Comparison of ENCODE assay signal across 1 cellular context in the genomic region with DNA sequence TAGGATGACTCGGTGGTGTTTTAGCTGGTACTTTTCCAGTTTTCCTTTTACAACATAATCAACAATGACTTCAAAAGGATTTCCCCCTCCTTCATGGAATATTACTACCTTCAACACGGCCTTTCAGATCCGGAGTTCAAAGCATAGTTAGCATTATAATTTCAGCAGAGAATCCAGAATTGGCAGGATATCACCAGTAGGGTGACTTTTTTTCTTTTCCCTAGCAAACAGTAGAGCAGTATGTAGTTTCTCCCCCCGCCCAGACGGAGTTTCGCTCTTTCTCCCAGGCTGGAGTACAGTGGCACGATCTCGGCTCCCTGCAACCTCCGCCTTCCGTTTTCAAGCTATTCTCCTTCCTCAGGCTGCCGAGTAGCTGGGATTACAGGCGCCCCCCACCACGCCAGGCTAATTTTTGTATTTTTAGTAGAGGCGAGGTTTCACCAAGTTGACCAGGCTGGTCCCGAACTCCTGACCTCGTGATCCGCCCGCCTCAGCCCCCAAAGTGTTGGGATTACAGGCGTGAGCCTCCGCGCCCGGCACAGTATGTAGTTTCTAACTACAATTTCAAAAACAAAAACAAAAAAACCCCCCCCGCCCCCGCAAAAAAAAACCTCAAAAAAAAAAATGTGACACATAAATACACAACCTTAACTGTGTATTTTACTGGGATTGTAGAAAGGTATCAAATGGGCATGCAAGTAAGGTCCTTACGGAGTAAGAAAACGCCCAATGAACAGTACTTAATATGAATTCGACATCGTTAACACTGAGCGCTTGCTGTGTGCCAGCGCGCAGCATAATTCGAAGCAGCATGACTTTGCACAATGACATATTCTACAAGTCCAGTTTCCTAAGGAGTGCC.
A peak's percentile ranks its signal among the peaks of the same experiment; 100 is the strongest.
TF ChIP-seq lines count a peak whose summit lies in the region.

No MANE protein-coding gene starts in this region.

TF ChIP-seq in HepG2, 621 proteins besides CTCF, POLR2A, EP300 and RAD21 (continued from another document and continues in another):
- TF ChIP-seq, protein P1, sequence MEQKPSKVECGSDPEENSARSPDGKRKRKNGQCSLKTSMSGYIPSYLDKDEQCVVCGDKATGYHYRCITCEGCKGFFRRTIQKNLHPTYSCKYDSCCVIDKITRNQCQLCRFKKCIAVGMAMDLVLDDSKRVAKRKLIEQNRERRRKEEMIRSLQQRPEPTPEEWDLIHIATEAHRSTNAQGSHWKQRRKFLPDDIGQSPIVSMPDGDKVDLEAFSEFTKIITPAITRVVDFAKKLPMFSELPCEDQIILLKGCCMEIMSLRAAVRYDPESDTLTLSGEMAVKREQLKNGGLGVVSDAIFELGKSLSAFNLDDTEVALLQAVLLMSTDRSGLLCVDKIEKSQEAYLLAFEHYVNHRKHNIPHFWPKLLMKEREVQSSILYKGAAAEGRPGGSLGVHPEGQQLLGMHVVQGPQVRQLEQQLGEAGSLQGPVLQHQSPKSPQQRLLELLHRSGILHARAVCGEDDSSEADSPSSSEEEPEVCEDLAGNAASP (CRISPR knock-in tag; IDR thresholded peaks at IDR 0.05; ENCODE audit: borderline replicate concordance), result peak; percentile 50; the same call in 1 of the 2 replicates
- TF ChIP-seq ZMYM2 (CRISPR knock-in tag; IDR thresholded peaks at IDR 0.05), result peak; percentile 43; the same call in 1 of the 2 replicates
- TF ChIP-seq, protein P2, sequence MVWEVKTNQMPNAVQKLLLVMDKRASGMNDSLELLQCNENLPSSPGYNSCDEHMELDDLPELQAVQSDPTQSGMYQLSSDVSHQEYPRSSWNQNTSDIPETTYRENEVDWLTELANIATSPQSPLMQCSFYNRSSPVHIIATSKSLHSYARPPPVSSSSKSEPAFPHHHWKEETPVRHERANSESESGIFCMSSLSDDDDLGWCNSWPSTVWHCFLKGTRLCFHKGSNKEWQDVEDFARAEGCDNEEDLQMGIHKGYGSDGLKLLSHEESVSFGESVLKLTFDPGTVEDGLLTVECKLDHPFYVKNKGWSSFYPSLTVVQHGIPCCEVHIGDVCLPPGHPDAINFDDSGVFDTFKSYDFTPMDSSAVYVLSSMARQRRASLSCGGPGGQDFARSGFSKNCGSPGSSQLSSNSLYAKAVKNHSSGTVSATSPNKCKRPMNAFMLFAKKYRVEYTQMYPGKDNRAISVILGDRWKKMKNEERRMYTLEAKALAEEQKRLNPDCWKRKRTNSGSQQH (CRISPR knock-in tag; IDR thresholded peaks at IDR 0.05; ENCODE audit: low read depth), result peak; percentile 8; the same call in 1 of the 2 replicates
- 0 out of 2 replicates have a peak, but pooled peaks have one; percentile 35 for TF ChIP-seq ZKSCAN1 (IDR thresholded peaks at IDR 0.05; ENCODE audit: low read length)
- TF ChIP-seq, protein P3, sequence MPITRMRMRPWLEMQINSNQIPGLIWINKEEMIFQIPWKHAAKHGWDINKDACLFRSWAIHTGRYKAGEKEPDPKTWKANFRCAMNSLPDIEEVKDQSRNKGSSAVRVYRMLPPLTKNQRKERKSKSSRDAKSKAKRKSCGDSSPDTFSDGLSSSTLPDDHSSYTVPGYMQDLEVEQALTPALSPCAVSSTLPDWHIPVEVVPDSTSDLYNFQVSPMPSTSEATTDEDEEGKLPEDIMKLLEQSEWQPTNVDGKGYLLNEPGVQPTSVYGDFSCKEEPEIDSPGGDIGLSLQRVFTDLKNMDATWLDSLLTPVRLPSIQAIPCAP (CRISPR knock-in tag; IDR thresholded peaks at IDR 0.05; ENCODE audit: low read depth), result no peak
- TF ChIP-seq, protein P4, sequence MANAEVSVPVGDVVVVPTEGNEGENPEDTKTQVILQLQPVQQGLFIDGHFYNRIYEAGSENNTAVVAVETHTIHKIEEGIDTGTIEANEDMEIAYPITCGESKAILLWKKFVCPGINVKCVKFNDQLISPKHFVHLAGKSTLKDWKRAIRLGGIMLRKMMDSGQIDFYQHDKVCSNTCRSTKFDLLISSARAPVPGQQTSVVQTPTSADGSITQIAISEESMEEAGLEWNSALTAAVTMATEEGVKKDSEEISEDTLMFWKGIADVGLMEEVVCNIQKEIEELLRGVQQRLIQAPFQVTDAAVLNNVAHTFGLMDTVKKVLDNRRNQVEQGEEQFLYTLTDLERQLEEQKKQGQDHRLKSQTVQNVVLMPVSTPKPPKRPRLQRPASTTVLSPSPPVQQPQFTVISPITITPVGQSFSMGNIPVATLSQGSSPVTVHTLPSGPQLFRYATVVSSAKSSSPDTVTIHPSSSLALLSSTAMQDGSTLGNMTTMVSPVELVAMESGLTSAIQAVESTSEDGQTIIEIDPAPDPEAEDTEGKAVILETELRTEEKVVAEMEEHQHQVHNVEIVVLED (CRISPR knock-in tag; IDR thresholded peaks at IDR 0.05; ENCODE audit: borderline replicate concordance), result no peak
- peak; percentile 9; the same call in 1 of the 2 replicates for TF ChIP-seq ZMAT3 (CRISPR knock-in tag; conservative IDR thresholded peaks at IDR 0.05)
- no peak for TF ChIP-seq ZNF468 (CRISPR knock-in tag; IDR thresholded peaks at IDR 0.05)
- TF ChIP-seq, protein P5, sequence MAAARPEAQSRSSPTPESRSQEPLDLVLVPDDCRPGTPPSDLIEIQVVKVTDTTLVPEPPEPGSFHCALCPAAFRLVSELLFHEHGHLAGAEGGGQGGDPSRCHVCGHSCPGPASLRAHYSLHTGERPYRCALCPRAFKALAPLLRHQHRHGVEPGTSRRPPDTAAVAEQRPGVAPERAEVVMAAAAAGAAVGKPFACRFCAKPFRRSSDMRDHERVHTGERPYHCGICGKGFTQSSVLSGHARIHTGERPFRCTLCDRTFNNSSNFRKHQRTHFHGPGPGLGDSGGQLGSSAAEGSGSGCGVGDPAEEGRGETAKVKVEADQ (CRISPR knock-in tag; IDR thresholded peaks at IDR 0.05; ENCODE audit: borderline replicate concordance), result no peak
- TF ChIP-seq, protein P6, sequence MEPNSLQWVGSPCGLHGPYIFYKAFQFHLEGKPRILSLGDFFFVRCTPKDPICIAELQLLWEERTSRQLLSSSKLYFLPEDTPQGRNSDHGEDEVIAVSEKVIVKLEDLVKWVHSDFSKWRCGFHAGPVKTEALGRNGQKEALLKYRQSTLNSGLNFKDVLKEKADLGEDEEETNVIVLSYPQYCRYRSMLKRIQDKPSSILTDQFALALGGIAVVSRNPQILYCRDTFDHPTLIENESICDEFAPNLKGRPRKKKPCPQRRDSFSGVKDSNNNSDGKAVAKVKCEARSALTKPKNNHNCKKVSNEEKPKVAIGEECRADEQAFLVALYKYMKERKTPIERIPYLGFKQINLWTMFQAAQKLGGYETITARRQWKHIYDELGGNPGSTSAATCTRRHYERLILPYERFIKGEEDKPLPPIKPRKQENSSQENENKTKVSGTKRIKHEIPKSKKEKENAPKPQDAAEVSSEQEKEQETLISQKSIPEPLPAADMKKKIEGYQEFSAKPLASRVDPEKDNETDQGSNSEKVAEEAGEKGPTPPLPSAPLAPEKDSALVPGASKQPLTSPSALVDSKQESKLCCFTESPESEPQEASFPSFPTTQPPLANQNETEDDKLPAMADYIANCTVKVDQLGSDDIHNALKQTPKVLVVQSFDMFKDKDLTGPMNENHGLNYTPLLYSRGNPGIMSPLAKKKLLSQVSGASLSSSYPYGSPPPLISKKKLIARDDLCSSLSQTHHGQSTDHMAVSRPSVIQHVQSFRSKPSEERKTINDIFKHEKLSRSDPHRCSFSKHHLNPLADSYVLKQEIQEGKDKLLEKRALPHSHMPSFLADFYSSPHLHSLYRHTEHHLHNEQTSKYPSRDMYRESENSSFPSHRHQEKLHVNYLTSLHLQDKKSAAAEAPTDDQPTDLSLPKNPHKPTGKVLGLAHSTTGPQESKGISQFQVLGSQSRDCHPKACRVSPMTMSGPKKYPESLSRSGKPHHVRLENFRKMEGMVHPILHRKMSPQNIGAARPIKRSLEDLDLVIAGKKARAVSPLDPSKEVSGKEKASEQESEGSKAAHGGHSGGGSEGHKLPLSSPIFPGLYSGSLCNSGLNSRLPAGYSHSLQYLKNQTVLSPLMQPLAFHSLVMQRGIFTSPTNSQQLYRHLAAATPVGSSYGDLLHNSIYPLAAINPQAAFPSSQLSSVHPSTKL (CRISPR knock-in tag; IDR thresholded peaks at IDR 0.05), result peak; percentile 76
- no peak for TF ChIP-seq SIN3A (IDR thresholded peaks at IDR 0.05; ENCODE audit: borderline replicate concordance, low read depth, low read length)
- no peak for TF ChIP-seq HMG20B (CRISPR knock-in tag; conservative IDR thresholded peaks at IDR 0.05)
- TF ChIP-seq NFE2 (CRISPR knock-in tag; IDR thresholded peaks at IDR 0.05), result 0 out of 2 replicates have a peak, but pooled peaks have one; percentile 38
- no peak for TF ChIP-seq CBFB (CRISPR knock-in tag; IDR thresholded peaks at IDR 0.05)
- no peak for TF ChIP-seq ZNF33A (CRISPR knock-in tag; IDR thresholded peaks at IDR 0.05; ENCODE audit: borderline replicate concordance)
- TF ChIP-seq MLLT10 (CRISPR knock-in tag; IDR thresholded peaks at IDR 0.05), result no peak
- no peak for TF ChIP-seq ZSCAN9 (CRISPR knock-in tag; IDR thresholded peaks at IDR 0.05; ENCODE audit: borderline replicate concordance)
- TF ChIP-seq, protein P7, sequence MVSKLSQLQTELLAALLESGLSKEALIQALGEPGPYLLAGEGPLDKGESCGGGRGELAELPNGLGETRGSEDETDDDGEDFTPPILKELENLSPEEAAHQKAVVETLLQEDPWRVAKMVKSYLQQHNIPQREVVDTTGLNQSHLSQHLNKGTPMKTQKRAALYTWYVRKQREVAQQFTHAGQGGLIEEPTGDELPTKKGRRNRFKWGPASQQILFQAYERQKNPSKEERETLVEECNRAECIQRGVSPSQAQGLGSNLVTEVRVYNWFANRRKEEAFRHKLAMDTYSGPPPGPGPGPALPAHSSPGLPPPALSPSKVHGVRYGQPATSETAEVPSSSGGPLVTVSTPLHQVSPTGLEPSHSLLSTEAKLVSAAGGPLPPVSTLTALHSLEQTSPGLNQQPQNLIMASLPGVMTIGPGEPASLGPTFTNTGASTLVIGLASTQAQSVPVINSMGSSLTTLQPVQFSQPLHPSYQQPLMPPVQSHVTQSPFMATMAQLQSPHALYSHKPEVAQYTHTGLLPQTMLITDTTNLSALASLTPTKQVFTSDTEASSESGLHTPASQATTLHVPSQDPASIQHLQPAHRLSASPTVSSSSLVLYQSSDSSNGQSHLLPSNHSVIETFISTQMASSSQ (IDR thresholded peaks at IDR 0.05; ENCODE audit: low read depth), result no peak
- TF ChIP-seq, protein P7 (CRISPR knock-in tag; IDR thresholded peaks at IDR 0.05; ENCODE audit: borderline replicate concordance), result no peak; the same call in 1 of the 2 replicates
- TF ChIP-seq JUND (CRISPR knock-in tag; IDR thresholded peaks at IDR 0.05), result no peak
- TF ChIP-seq ZBTB3 (CRISPR knock-in tag; IDR thresholded peaks at IDR 0.05; ENCODE audit: borderline replicate concordance, low read depth), result no peak
- no peak for TF ChIP-seq SUZ12 (IDR thresholded peaks at IDR 0.05; ENCODE audit: low read depth, low read length)
- TF ChIP-seq TBL1XR1 (IDR thresholded peaks at IDR 0.05; ENCODE audit: borderline replicate concordance, low read length, partially characterized antibody), result no peak
- TF ChIP-seq TOPORS (CRISPR knock-in tag; IDR thresholded peaks at IDR 0.05), result no peak
- TF ChIP-seq, protein P8, sequence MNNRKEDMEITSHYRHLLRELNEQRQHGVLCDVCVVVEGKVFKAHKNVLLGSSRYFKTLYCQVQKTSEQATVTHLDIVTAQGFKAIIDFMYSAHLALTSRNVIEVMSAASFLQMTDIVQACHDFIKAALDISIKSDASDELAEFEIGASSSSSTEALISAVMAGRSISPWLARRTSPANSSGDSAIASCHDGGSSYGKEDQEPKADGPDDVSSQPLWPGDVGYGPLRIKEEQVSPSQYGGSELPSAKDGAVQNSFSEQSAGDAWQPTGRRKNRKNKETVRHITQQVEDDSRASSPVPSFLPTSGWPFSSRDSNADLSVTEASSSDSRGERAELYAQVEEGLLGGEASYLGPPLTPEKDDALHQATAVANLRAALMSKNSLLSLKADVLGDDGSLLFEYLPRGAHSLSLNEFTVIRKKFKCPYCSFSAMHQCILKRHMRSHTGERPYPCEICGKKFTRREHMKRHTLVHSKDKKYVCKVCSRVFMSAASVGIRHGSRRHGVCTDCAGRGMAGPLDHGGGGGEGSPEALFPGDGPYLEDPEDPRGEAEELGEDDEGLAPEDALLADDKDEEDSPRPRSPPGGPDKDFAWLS (CRISPR knock-in tag; IDR thresholded peaks at IDR 0.05; ENCODE audit: borderline replicate concordance), result no peak
- no peak for TF ChIP-seq SIN3B (IDR thresholded peaks at IDR 0.05; ENCODE audit: low read length)
- TF ChIP-seq ZIK1 (CRISPR knock-in tag; IDR thresholded peaks at IDR 0.05; ENCODE audit: borderline replicate concordance, low read depth), result no peak
- TF ChIP-seq, protein P9, sequence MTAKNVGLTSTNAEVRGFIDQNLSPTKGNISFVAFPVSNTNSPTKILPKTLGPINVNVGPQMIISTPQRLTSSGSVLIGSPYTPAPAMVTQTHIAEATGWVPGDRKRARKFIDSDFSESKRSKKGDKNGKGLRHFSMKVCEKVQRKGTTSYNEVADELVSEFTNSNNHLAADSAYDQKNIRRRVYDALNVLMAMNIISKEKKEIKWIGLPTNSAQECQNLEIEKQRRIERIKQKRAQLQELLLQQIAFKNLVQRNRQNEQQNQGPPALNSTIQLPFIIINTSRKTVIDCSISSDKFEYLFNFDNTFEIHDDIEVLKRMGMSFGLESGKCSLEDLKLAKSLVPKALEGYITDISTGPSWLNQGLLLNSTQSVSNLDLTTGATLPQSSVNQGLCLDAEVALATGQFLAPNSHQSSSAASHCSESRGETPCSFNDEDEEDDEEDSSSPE (CRISPR knock-in tag; IDR thresholded peaks at IDR 0.05), result no peak
- TF ChIP-seq DNMT3B (CRISPR knock-in tag; conservative IDR thresholded peaks at IDR 0.05), result 0 out of 2 replicates have a peak, but pooled peaks have one; percentile 21
- TF ChIP-seq ZBTB42 (CRISPR knock-in tag; IDR thresholded peaks at IDR 0.05), result no peak
- TF ChIP-seq HDAC6 (IDR thresholded peaks at IDR 0.05; ENCODE audit: low read depth, low read length), result no peak
- no peak for TF ChIP-seq ZNF317 (CRISPR knock-in tag; IDR thresholded peaks at IDR 0.05)
- no peak for TF ChIP-seq ZBTB20 (CRISPR knock-in tag; IDR thresholded peaks at IDR 0.05; ENCODE audit: borderline replicate concordance, low read depth)
- TF ChIP-seq, protein P10, sequence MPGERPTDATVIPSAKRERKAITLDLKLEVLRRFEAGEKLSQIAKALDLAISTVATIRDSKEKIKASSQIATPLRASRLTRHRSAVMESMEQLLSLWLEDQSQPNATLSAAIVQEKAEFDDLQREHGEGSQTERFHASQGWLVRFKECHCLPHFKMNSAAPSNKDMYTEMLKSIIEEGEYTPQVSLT (CRISPR knock-in tag; IDR thresholded peaks at IDR 0.05; ENCODE audit: borderline replicate concordance, low read depth), result no peak
- TF ChIP-seq NPAS2 (CRISPR knock-in tag; IDR thresholded peaks at IDR 0.05; ENCODE audit: borderline replicate concordance), result no peak
- TF ChIP-seq ZNF616 (CRISPR knock-in tag; IDR thresholded peaks at IDR 0.05; ENCODE audit: low read depth), result no peak
- TF ChIP-seq ZNF775 (CRISPR knock-in tag; IDR thresholded peaks at IDR 0.05; ENCODE audit: borderline replicate concordance), result no peak
